Comparison of ENCODE assay signal across 1 cellular context in the genomic region with DNA sequence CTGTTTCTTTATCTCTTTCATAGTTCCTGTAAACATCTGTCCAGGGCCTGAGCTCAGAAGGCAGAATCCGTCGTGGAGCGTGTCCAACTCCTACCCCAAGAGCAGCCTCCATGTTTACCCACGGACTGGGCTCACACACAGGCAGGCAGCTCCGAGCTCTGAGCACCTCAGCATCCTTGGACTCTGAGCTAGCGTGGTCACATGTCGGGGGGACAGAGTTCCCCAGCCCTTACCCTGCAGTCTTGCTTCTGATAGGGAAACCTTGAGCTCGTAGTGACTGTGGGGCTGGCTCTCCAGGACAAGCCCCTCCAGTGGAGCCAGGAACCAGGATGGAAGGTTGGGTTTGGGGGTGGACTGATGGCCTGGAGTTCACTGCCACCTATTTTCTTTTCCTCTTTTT.
TF ChIP-seq lines count a peak whose summit lies in the region.

No MANE protein-coding gene starts in this region.

TF ChIP-seq in HepG2, 621 proteins besides CTCF, POLR2A, EP300 and RAD21 (continued from another document and continues in another):
- TF ChIP-seq ZNF275 (CRISPR knock-in tag; IDR thresholded peaks at IDR 0.05; ENCODE audit: borderline replicate concordance): no peak
- TF ChIP-seq, protein P1, sequence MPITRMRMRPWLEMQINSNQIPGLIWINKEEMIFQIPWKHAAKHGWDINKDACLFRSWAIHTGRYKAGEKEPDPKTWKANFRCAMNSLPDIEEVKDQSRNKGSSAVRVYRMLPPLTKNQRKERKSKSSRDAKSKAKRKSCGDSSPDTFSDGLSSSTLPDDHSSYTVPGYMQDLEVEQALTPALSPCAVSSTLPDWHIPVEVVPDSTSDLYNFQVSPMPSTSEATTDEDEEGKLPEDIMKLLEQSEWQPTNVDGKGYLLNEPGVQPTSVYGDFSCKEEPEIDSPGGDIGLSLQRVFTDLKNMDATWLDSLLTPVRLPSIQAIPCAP (CRISPR knock-in tag; IDR thresholded peaks at IDR 0.05; ENCODE audit: low read depth): no peak
- no peak for TF ChIP-seq ONECUT2 (CRISPR knock-in tag; IDR thresholded peaks at IDR 0.05)
- peak; percentile 47; the same call in 1 of the 2 replicates for TF ChIP-seq MLX (CRISPR knock-in tag; IDR thresholded peaks at IDR 0.05)
- TF ChIP-seq FOSL1 (CRISPR knock-in tag; IDR thresholded peaks at IDR 0.05; ENCODE audit: borderline replicate concordance): no peak
- no peak for TF ChIP-seq ZNF296 (CRISPR knock-in tag; conservative IDR thresholded peaks at IDR 0.05)
- TF ChIP-seq KLF6 (CRISPR knock-in tag; IDR thresholded peaks at IDR 0.05): no peak
- TF ChIP-seq IKZF4 (CRISPR knock-in tag; IDR thresholded peaks at IDR 0.05; ENCODE audit: borderline replicate concordance, low read depth, not compliant biosample characterization): no peak
- peak; percentile 62 for TF ChIP-seq ARNTL (CRISPR knock-in tag; IDR thresholded peaks at IDR 0.05)
- TF ChIP-seq NCOA1 (CRISPR knock-in tag; IDR thresholded peaks at IDR 0.05): 0 out of 2 replicates have a peak, but pooled peaks have one; percentile 23
- TF ChIP-seq ZFP91 (CRISPR knock-in tag; IDR thresholded peaks at IDR 0.05; ENCODE audit: borderline replicate concordance): peak; percentile 43; the same call in 1 of the 2 replicates
- no peak for TF ChIP-seq PCBP2 (optimal IDR thresholded peaks at IDR 0.05; ENCODE audit: low read depth, low read length, poor library complexity, severe bottlenecking)
- no peak for TF ChIP-seq ZNF720 (CRISPR knock-in tag; IDR thresholded peaks at IDR 0.05)
- TF ChIP-seq MAZ (IDR thresholded peaks at IDR 0.05; ENCODE audit: borderline replicate concordance, low read depth, low read length): no peak
- no peak for TF ChIP-seq MAZ (CRISPR knock-in tag; IDR thresholded peaks at IDR 0.05; ENCODE audit: low read depth)
- no peak for TF ChIP-seq DDIT3 (CRISPR knock-in tag; IDR thresholded peaks at IDR 0.05)
- no peak for TF ChIP-seq NFE2 (CRISPR knock-in tag; IDR thresholded peaks at IDR 0.05)
- TF ChIP-seq, protein P2, sequence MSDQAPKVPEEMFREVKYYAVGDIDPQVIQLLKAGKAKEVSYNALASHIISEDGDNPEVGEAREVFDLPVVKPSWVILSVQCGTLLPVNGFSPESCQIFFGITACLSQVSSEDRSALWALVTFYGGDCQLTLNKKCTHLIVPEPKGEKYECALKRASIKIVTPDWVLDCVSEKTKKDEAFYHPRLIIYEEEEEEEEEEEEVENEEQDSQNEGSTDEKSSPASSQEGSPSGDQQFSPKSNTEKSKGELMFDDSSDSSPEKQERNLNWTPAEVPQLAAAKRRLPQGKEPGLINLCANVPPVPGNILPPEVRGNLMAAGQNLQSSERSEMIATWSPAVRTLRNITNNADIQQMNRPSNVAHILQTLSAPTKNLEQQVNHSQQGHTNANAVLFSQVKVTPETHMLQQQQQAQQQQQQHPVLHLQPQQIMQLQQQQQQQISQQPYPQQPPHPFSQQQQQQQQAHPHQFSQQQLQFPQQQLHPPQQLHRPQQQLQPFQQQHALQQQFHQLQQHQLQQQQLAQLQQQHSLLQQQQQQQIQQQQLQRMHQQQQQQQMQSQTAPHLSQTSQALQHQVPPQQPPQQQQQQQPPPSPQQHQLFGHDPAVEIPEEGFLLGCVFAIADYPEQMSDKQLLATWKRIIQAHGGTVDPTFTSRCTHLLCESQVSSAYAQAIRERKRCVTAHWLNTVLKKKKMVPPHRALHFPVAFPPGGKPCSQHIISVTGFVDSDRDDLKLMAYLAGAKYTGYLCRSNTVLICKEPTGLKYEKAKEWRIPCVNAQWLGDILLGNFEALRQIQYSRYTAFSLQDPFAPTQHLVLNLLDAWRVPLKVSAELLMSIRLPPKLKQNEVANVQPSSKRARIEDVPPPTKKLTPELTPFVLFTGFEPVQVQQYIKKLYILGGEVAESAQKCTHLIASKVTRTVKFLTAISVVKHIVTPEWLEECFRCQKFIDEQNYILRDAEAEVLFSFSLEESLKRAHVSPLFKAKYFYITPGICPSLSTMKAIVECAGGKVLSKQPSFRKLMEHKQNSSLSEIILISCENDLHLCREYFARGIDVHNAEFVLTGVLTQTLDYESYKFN (CRISPR knock-in tag; conservative IDR thresholded peaks at IDR 0.05): peak; percentile 68
- TF ChIP-seq ISL2 (CRISPR knock-in tag; IDR thresholded peaks at IDR 0.05): no peak
- no peak for TF ChIP-seq NR2F1 (CRISPR knock-in tag; IDR thresholded peaks at IDR 0.05)
- TF ChIP-seq GTF2F1 (IDR thresholded peaks at IDR 0.05; ENCODE audit: low read length): no peak
- TF ChIP-seq SOX6 (IDR thresholded peaks at IDR 0.05): no peak
- peak; percentile 27; the same call in 1 of the 2 replicates for TF ChIP-seq SOX6 (CRISPR knock-in tag; IDR thresholded peaks at IDR 0.05)
- TF ChIP-seq MED13 (CRISPR knock-in tag; IDR thresholded peaks at IDR 0.05): no peak
- TF ChIP-seq NFIC (IDR thresholded peaks at IDR 0.05; ENCODE audit: low read length): no peak
- TF ChIP-seq ZNF326 (CRISPR knock-in tag; IDR thresholded peaks at IDR 0.05; ENCODE audit: borderline replicate concordance): no peak
- TF ChIP-seq GABPB1 (CRISPR knock-in tag; IDR thresholded peaks at IDR 0.05): peak; percentile 23; the same call in 1 of the 2 replicates
- no peak for TF ChIP-seq NFRKB (IDR thresholded peaks at IDR 0.05)
- TF ChIP-seq MIXL1 (CRISPR knock-in tag; IDR thresholded peaks at IDR 0.05): no peak
- 0 out of 2 replicates have a peak, but pooled peaks have one; percentile 44 for TF ChIP-seq ATF7-NPFF (CRISPR knock-in tag; IDR thresholded peaks at IDR 0.05; ENCODE audit: low read depth)
- peak; percentile 69 for TF ChIP-seq ZNF687 (CRISPR knock-in tag; IDR thresholded peaks at IDR 0.05)
- no peak for TF ChIP-seq ZBTB3 (CRISPR knock-in tag; IDR thresholded peaks at IDR 0.05; ENCODE audit: borderline replicate concordance, low read depth)
- TF ChIP-seq ZNF768 (CRISPR knock-in tag; IDR thresholded peaks at IDR 0.05): no peak
- TF ChIP-seq IRX3 (CRISPR knock-in tag; IDR thresholded peaks at IDR 0.05; ENCODE audit: borderline replicate concordance, low read depth): no peak
- 0 out of 2 replicates have a peak, but pooled peaks have one; percentile 21 for TF ChIP-seq ZFY (CRISPR knock-in tag; IDR thresholded peaks at IDR 0.05)
- 0 out of 2 replicates have a peak, but pooled peaks have one; percentile 28 for TF ChIP-seq RARA (CRISPR knock-in tag; IDR thresholded peaks at IDR 0.05)
- no peak for TF ChIP-seq RERE (CRISPR knock-in tag; IDR thresholded peaks at IDR 0.05; ENCODE audit: low read depth)
- peak; percentile 52; the same call in 1 of the 2 replicates for TF ChIP-seq ZNF598 (CRISPR knock-in tag; IDR thresholded peaks at IDR 0.05; ENCODE audit: borderline replicate concordance)
- TF ChIP-seq, protein P3, sequence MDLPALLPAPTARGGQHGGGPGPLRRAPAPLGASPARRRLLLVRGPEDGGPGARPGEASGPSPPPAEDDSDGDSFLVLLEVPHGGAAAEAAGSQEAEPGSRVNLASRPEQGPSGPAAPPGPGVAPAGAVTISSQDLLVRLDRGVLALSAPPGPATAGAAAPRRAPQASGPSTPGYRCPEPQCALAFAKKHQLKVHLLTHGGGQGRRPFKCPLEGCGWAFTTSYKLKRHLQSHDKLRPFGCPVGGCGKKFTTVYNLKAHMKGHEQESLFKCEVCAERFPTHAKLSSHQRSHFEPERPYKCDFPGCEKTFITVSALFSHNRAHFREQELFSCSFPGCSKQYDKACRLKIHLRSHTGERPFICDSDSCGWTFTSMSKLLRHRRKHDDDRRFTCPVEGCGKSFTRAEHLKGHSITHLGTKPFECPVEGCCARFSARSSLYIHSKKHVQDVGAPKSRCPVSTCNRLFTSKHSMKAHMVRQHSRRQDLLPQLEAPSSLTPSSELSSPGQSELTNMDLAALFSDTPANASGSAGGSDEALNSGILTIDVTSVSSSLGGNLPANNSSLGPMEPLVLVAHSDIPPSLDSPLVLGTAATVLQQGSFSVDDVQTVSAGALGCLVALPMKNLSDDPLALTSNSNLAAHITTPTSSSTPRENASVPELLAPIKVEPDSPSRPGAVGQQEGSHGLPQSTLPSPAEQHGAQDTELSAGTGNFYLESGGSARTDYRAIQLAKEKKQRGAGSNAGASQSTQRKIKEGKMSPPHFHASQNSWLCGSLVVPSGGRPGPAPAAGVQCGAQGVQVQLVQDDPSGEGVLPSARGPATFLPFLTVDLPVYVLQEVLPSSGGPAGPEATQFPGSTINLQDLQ (CRISPR knock-in tag; IDR thresholded peaks at IDR 0.05): no peak
